In the genomic region with DNA sequence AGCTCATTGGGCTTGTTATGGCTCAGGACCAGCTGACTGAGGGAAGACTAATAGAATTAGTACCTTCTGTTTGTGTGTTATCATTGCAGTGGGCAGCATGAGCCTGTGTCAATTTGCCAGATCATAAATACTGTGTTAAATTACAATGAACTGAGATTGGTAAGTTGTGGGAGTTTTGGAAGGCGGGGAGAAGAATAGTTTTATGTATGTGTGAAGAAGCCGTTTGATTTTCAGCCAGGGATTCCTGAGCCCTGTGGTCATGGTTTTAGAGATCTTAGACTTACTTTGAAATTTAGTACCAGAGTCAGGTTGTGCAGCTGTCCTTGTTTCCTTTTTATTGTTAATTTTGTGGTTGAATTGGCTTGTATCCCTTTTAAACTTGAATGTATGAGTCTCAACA, we compare ENCODE assay signal across 18 cellular contexts.
A peak's percentile ranks its signal among the peaks of the same experiment; 100 is the strongest.
DNase-seq lines count a peak whose midpoint lies in the region; TF ChIP-seq lines count a peak whose summit lies in the region.
"Had no signal": no experiment of that assay in that cellular context is flagged by ENCODE, and none has a peak within 500 bp of the region (broad histone marks: within the 10 kb centered on the region; RNA-seq: fewer than 3 reads in every experiment).

No MANE protein-coding gene starts in this region.

- H3K4me3 Mint-ChIP-seq in nephron (peak overlapping the region in 2 of 3 experiments; percentile 15 to 26), osteocyte (ENCODE audit: unreplicated experiment) (no peak overlapping the region)
- H3K4me3 Mint-ChIP-seq: activated naive CD8-positive, alpha-beta T cell treated with anti-CD3 and anti-CD28 coated beads, Interleukin-2, amount 10 ng/mL, durations not matched to agents 7 days and 5 days; T-cell had no signal

- peak overlapping the region; percentile 21 to 40 (median 31) for H3K27ac Mint-ChIP-seq in nephron
- no peak overlapping the region for H3K27ac Mint-ChIP-seq in osteocyte (ENCODE audit: unreplicated experiment)
- H3K27ac Mint-ChIP-seq: activated naive CD8-positive, alpha-beta T cell treated with anti-CD3 and anti-CD28 coated beads, Interleukin-2, amount 10 ng/mL, durations not matched to agents 7 days and 5 days; T-cell had no signal

- H3K27me3 Mint-ChIP-seq in nephron (ENCODE audit: low read depth): no peaks in the 10 kb centered on the region
- no peaks in the 10 kb centered on the region for H3K27me3 Mint-ChIP-seq in osteocyte (ENCODE audit: unreplicated experiment)
- H3K27me3 Mint-ChIP-seq: activated naive CD8-positive, alpha-beta T cell treated with anti-CD3 and anti-CD28 coated beads, Interleukin-2, amount 10 ng/mL, durations not matched to agents 7 days and 5 days; T-cell had no signal

- DNase-seq in AG08395 (ENCODE audit: low spot score) (peak; percentile 26), HT1080 (ENCODE audit: low read depth) (peak; percentile 0), cardiac fibroblast (ENCODE audit: low read depth in 2 of 2) (peak; percentile 26 to 45), RKO (ENCODE audit: low spot score) (no peak), occipital lobe (lab: John Stamatoyannopoulos, UW) (no peak), osteocyte (ENCODE audit: extremely low spot score, unreplicated experiment) (no peak)
- no peak for DNase-seq in activated naive CD4-positive, alpha-beta T cell treated with anti-CD3 and anti-CD28 coated beads, Interleukin-2, amount 50 U/mL, for 16 hours
- DNase-seq: activated CD4-positive, CD25-positive, alpha-beta regulatory T cell; activated naive CD8-positive, alpha-beta T cell treated with anti-CD3 and anti-CD28 coated beads, Interleukin-2, amount 10 ng/mL, durations not matched to agents 7 days and 5 days; cortex of kidney; NCI-H1417 treated with DMSO at 0.1 percent for 48 hours; NCI-H510A treated with DMSO at 0.1 percent for 48 hours; nucleus accumbens; PC-9; T-cell had no signal

- H3K9me3 Mint-ChIP-seq in nephron (no peaks in the 10 kb centered on the region), osteocyte (ENCODE audit: unreplicated experiment) (no peaks in the 10 kb centered on the region)
- H3K9me3 Mint-ChIP-seq: T-cell had no signal

- peaks cover 33% of the 10 kb centered on the region for H3K4me1 Mint-ChIP-seq in nephron
- peaks cover 10% of the 10 kb centered on the region for H3K4me1 Mint-ChIP-seq in osteocyte (ENCODE audit: unreplicated experiment)
- H3K4me1 Mint-ChIP-seq: T-cell had no signal

- H3K4me3 ChIP-seq in cardiac fibroblast (replicated peaks in 1 of 2; ENCODE audit: low read depth in 2 of 2, low read length in 2 of 2): no peak overlapping the region
- H3K4me3 ChIP-seq: BLaER1 treated with 17β-estradiol and CSF1 and Interleukin-3, amounts not matched to agents 10 nM and 100 nM; lung; PC-9 had no signal

- TF ChIP-seq CTCF in cardiac fibroblast (IDR thresholded peaks at IDR 0.05; ENCODE audit: low read depth, low read length) (no peak), nephron (IDR thresholded peaks at IDR 0.05; ENCODE audit: unreplicated experiment in 3 of 3) (no peak), osteocyte (IDR thresholded peaks at IDR 0.05) (no peak)

- H3K36me3 Mint-ChIP-seq in nephron (ENCODE audit: low read depth) (peaks cover 56% of the 10 kb centered on the region), osteocyte (ENCODE audit: unreplicated experiment) (peaks cover 24% of the 10 kb centered on the region)

Comparison
In these comparisons a context has a peak if more than half of its experiments do, and no peak if none do; other contexts are left out.
1. DNase-seq: peak in AG08395 (single experiment), HT1080 (single experiment) and cardiac fibroblast (2 of 2); none in activated naive CD4-positive, alpha-beta T cell treated with anti-CD3 and anti-CD28 coated beads, Interleukin-2, amount 50 U/mL, for 16 hours (single experiment), RKO (single experiment), occipital lobe (single experiment) and osteocyte (single experiment).